ENCODE assay signal across 10 cellular contexts in genomic region chr1:172845371-172845770, GRCh38.
DNase-seq lines count a peak whose midpoint lies in the region; ATAC-seq and TF ChIP-seq lines count a peak whose summit lies in the region.
"Had no signal": no experiment of that assay in that cellular context is flagged by ENCODE, and none has a peak within 500 bp of the region (broad histone marks: within the 10 kb centered on the region; RNA-seq: fewer than 3 reads in every experiment).

No MANE protein-coding gene starts in this region.

- no peaks in the 10 kb centered on the region for H3K27me3 ChIP-seq in trophoblast cell (ENCODE audit: insufficient read depth, low read length)
- H3K27me3 ChIP-seq: BLaER1 had no signal

- no peak overlapping the region for H2AK5ac ChIP-seq in trophoblast cell (ENCODE audit: low read length)

- H3K4me3 Mint-ChIP-seq in activated T-helper 1 cell treated with anti-CD3 and anti-CD28 coated beads, Interleukin-12 subunit alpha, Interleukin-12 subunit beta, Interleukin-2, Interleukin-4 antibody, amounts not matched to agents 30 ng/mL and 10 ng/mL and 1 ng/mL, durations not matched to agents 14 hours and 24 hours and 36 hours = peak overlapping the region; percentile 23
- H3K4me3 Mint-ChIP-seq: memory B cell had no signal

- no peak overlapping the region for H3K14ac ChIP-seq in trophoblast cell (ENCODE audit: low read length)

- H3K9me3 Mint-ChIP-seq in activated T-helper 1 cell treated with anti-CD3 and anti-CD28 coated beads, Interleukin-12 subunit alpha, Interleukin-12 subunit beta, Interleukin-2, Interleukin-4 antibody, amounts not matched to agents 30 ng/mL and 10 ng/mL and 1 ng/mL, durations not matched to agents 14 hours and 24 hours and 36 hours = no peaks in the 10 kb centered on the region
- H3K9me3 Mint-ChIP-seq: memory B cell had no signal

- H3K4me2 ChIP-seq in trophoblast cell (ENCODE audit: low read length) = no peak overlapping the region
- H3K4me2 ChIP-seq: BLaER1 had no signal

- H4K91ac ChIP-seq in trophoblast cell (ENCODE audit: low read depth, low read length) = no peak overlapping the region

- peaks cover 33% of the 10 kb centered on the region for H3K4me1 Mint-ChIP-seq in activated T-helper 1 cell treated with anti-CD3 and anti-CD28 coated beads, Interleukin-12 subunit alpha, Interleukin-12 subunit beta, Interleukin-2, Interleukin-4 antibody, amounts not matched to agents 30 ng/mL and 10 ng/mL and 1 ng/mL, durations not matched to agents 14 hours and 24 hours and 36 hours (ENCODE audit: low read depth)

- no peak overlapping the region for H3K9ac ChIP-seq in trophoblast cell (ENCODE audit: low read length)
- H3K9ac ChIP-seq: BLaER1 had no signal

- no peak overlapping the region for H3K4ac ChIP-seq in trophoblast cell (ENCODE audit: low read depth, low read length)

- no peak overlapping the region for H2BK12ac ChIP-seq in trophoblast cell (ENCODE audit: low read length)

- DNase-seq in CD1c-positive myeloid dendritic cell (ENCODE audit: extremely low spot score) (peak; percentile 40), Kasumi-1 (lab: John Stamatoyannopoulos, UW) (peak; percentile 20 to 22), trophoblast cell (peak in 1 of 2 donors; percentile 9), HEK293T (ENCODE audit: extremely low spot score) (no peak), EL (no peak)
- DNase-seq in activated T-helper 1 cell treated with anti-CD3 and anti-CD28 coated beads, Interleukin-12 subunit alpha, Interleukin-12 subunit beta, Interleukin-2, Interleukin-4 antibody, amounts not matched to agents 30 ng/mL and 10 ng/mL and 1 ng/mL, durations not matched to agents 14 hours and 24 hours and 36 hours (ENCODE audit: low spot score) = peak; percentile 44

- H3K79me2 ChIP-seq in trophoblast cell (ENCODE audit: control insufficient read depth, insufficient read depth, low read length, poor library complexity) = no peaks in the 10 kb centered on the region

- peak overlapping the region; percentile 44 for H3K27ac Mint-ChIP-seq in activated T-helper 1 cell treated with anti-CD3 and anti-CD28 coated beads, Interleukin-12 subunit alpha, Interleukin-12 subunit beta, Interleukin-2, Interleukin-4 antibody, amounts not matched to agents 30 ng/mL and 10 ng/mL and 1 ng/mL, durations not matched to agents 14 hours and 24 hours and 36 hours
- H3K27ac Mint-ChIP-seq: memory B cell had no signal

- ATAC-seq in HG03097 (IDR thresholded peaks at IDR 0.05; ENCODE audit: low FRiP score, unreplicated experiment) = no peak
- ATAC-seq in HG02588 (IDR thresholded peaks at IDR 0.05; ENCODE audit: unreplicated experiment) = no peak

- H3K36me3 Mint-ChIP-seq in activated T-helper 1 cell treated with anti-CD3 and anti-CD28 coated beads, Interleukin-12 subunit alpha, Interleukin-12 subunit beta, Interleukin-2, Interleukin-4 antibody, amounts not matched to agents 30 ng/mL and 10 ng/mL and 1 ng/mL, durations not matched to agents 14 hours and 24 hours and 36 hours (ENCODE audit: low read depth) = peaks cover 3% of the 10 kb centered on the region
- H3K36me3 Mint-ChIP-seq: memory B cell had no signal

- CTCF ChIA-PET in HEK293T (lab: Yijun Ruan, JAX) = no interaction called here

- H2BK5ac ChIP-seq in trophoblast cell (ENCODE audit: low read depth, low read length, poor library complexity) = no peak overlapping the region

- no peak overlapping the region for H2BK120ac ChIP-seq in trophoblast cell (ENCODE audit: insufficient read depth, low read length, poor library complexity)

- POLR2A ChIA-PET in HEK293T (lab: Yijun Ruan, JAX) = no interaction called here

- peaks cover 45% of the 10 kb centered on the region for H3K27me3 Mint-ChIP-seq in activated T-helper 1 cell treated with anti-CD3 and anti-CD28 coated beads, Interleukin-12 subunit alpha, Interleukin-12 subunit beta, Interleukin-2, Interleukin-4 antibody, amounts not matched to agents 30 ng/mL and 10 ng/mL and 1 ng/mL, durations not matched to agents 14 hours and 24 hours and 36 hours (ENCODE audit: insufficient read depth)

- no peak overlapping the region for H3K4me3 ChIP-seq in trophoblast cell (ENCODE audit: low read depth, low read length)
- H3K4me3 ChIP-seq: BLaER1 had no signal

- H3K9me3 ChIP-seq in trophoblast cell (ENCODE audit: insufficient read depth, low read depth, low read length) = no peaks in the 10 kb centered on the region
- H3K9me3 ChIP-seq: BLaER1 had no signal

- no peak overlapping the region for H3K27ac ChIP-seq in trophoblast cell (ENCODE audit: low read depth, low read length)
- H3K27ac ChIP-seq: BLaER1 had no signal

- H3K18ac ChIP-seq in trophoblast cell (ENCODE audit: low read length) = peak overlapping the region; percentile 40

- H3K79me1 ChIP-seq in trophoblast cell (ENCODE audit: low read length) = no peaks in the 10 kb centered on the region

- no peak overlapping the region for H4K12ac ChIP-seq in trophoblast cell (ENCODE audit: low read depth, low read length)

- no peaks in the 10 kb centered on the region for H3K36me3 ChIP-seq in trophoblast cell (ENCODE audit: control insufficient read depth in 1 of 2, insufficient read depth in 2 of 2, low read length in 2 of 2)
- H3K36me3 ChIP-seq: BLaER1 had no signal

- no peaks in the 10 kb centered on the region for H3K4me1 ChIP-seq in trophoblast cell (ENCODE audit: control insufficient read depth in 1 of 2, insufficient read depth in 2 of 2, low read length in 2 of 2)
- H3K4me1 ChIP-seq: BLaER1 had no signal

- H2AFZ ChIP-seq in trophoblast cell (ENCODE audit: insufficient read depth, low read length, poor library complexity) = no peak overlapping the region

- no CpG with 5 or more reads among the region's 2 CpGs for WGBS in trophoblast cell (ENCODE audit: extremely low coverage, insufficient coverage, insufficient read length)

- H3K23ac ChIP-seq in trophoblast cell (ENCODE audit: low read length) = no peak overlapping the region

- intact Hi-C loops in activated T-helper 1 cell treated with anti-CD3 and anti-CD28 coated beads, Interleukin-12 subunit alpha, Interleukin-12 subunit beta, Interleukin-2, Interleukin-4 antibody, amounts not matched to agents 30 ng/mL and 10 ng/mL and 1 ng/mL, durations not matched to agents 14 hours and 24 hours and 36 hours (cut with micrococcal nuclease) = loop anchor here (1.0 kb wide), 6 partner anchors 9 to 50 kb away; no protein-coding TSS in a partner anchor

- peak overlapping the region; percentile 49 for H4K8ac ChIP-seq in trophoblast cell (ENCODE audit: low read depth, low read length)

TF ChIP-seq in HEK293T, 16 proteins besides CTCF, POLR2A, EP300 and RAD21:
- TF ChIP-seq L3MBTL2 (conservative IDR thresholded peaks at IDR 0.05) = no peak
- TF ChIP-seq CTBP1 (IDR thresholded peaks at IDR 0.05; ENCODE audit: borderline replicate concordance) = no peak
- TF ChIP-seq LEF1 (IDR thresholded peaks at IDR 0.05; ENCODE audit: borderline replicate concordance) = no peak
- no peak for TF ChIP-seq ELF4 (IDR thresholded peaks at IDR 0.05)
- no peak for TF ChIP-seq ARNT (IDR thresholded peaks at IDR 0.05)
- TF ChIP-seq FOXM1 (IDR thresholded peaks at IDR 0.05; ENCODE audit: borderline replicate concordance) = no peak
- TF ChIP-seq BHLHE40 (IDR thresholded peaks at IDR 0.05; ENCODE audit: borderline replicate concordance) = no peak
- TF ChIP-seq FOXA1 (IDR thresholded peaks at IDR 0.05) = no peak
- TF ChIP-seq FOXK2 (IDR thresholded peaks at IDR 0.05) = no peak
- no peak for TF ChIP-seq TARDBP (IDR thresholded peaks at IDR 0.05)
- no peak for TF ChIP-seq NFRKB (IDR thresholded peaks at IDR 0.05)
- no peak for TF ChIP-seq SUZ12 (IDR thresholded peaks at IDR 0.05)
- no peak for TF ChIP-seq HDGF (IDR thresholded peaks at IDR 0.05; ENCODE audit: borderline replicate concordance)
- TF ChIP-seq SP1 (IDR thresholded peaks at IDR 0.05) = no peak
- TF ChIP-seq PKNOX1 (IDR thresholded peaks at IDR 0.05) = no peak
- no peak for TF ChIP-seq ZNF384 (IDR thresholded peaks at IDR 0.05)

Comparison
In these comparisons a context has a peak if more than half of its experiments do, and no peak if none do; other contexts are left out.
1. DNase-seq: peak in CD1c-positive myeloid dendritic cell (single experiment), Kasumi-1 (2 of 2) and activated T-helper 1 cell treated with anti-CD3 and anti-CD28 coated beads, Interleukin-12 subunit alpha, Interleukin-12 subunit beta, Interleukin-2, Interleukin-4 antibody, amounts not matched to agents 30 ng/mL and 10 ng/mL and 1 ng/mL, durations not matched to agents 14 hours and 24 hours and 36 hours (single experiment); none in HEK293T (single experiment) and EL (single experiment).